In the genomic region with DNA sequence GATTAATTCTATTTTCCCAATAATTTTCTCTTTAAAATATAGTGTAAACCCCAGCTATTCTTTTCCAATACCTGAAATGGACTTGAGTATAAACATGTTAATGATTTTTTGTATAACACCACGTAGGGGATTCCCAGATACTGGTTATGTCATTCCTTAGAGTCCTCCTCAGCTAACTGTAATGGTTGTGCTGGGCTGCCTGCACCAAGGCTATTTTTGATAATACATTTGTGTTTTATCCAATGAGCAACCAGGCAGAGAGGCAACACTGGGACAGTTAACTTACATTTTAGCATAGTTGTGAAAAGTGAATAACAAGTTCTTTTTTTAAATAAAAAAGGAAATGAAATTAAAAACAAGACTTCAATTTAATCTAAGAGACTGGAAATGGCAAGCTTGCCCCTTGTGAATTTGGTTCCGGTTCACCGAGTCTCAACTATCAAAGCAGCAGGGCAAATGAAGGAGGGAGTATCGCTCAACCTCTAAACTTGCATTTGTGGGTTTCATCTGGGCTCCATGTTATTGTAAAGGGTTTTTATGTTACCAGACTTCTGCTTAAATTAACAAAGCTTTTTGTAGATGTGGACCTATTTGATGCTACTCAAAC, we compare ENCODE assay signal across 22 cellular contexts.
"Had no signal": no experiment of that assay in that cellular context is flagged by ENCODE, and none has a peak within 500 bp of the region (broad histone marks: within the 10 kb centered on the region; RNA-seq: fewer than 3 reads in every experiment).

No MANE protein-coding gene starts in this region.

- H3K36me3 ChIP-seq: lower lobe of right lung, sigmoid colon, tibial nerve had no signal

- DNase-seq: activated CD4-positive, alpha-beta memory T cell treated with anti-CD3 and anti-CD28 coated beads, Interleukin-2, amount 10 ng/mL, durations not matched to agents 7 days and 5 days; activated CD4-positive, alpha-beta T cell treated with anti-CD3 and anti-CD28 coated beads for 4 hours; activated CD8-positive, alpha-beta memory T cell treated with anti-CD3 and anti-CD28 coated beads, Interleukin-2, amount 10 ng/mL, durations not matched to agents 7 days and 5 days; activated naive CD4-positive, alpha-beta T cell; activated naive CD8-positive, alpha-beta T cell treated with anti-CD3 and anti-CD28 coated beads for 36 hours; activated T-cell treated with anti-CD3 and anti-CD28 coated beads, Interleukin-2, amount 50 U/mL, for 1 hour; amniotic stem cell; effector CD8-positive, alpha-beta T cell; left cardiac atrium; lower lobe of right lung; nephron progenitor cell; nucleus accumbens; sigmoid colon; stimulated activated naive CD4-positive, alpha-beta T cell treated with Interleukin-2 at 50 U/mL for 16 hours; substantia nigra had no signal

- H3K4me1 Mint-ChIP-seq: mesothelial cell of epicardium, WTC11 had no signal

- H3K27ac ChIP-seq: hepatocyte, lower lobe of right lung, sigmoid colon, tibial nerve had no signal

- H3K9me3 ChIP-seq: lower lobe of right lung, sigmoid colon, tibial nerve had no signal

- H3K4me2 ChIP-seq: hepatocyte had no signal

- ATAC-seq: activated CD8-positive, alpha-beta memory T cell treated with anti-CD3 and anti-CD28 coated beads, Interleukin-2, amount 10 ng/mL, durations not matched to agents 7 days and 5 days; activated T-helper 17 cell treated with anti-CD3 and anti-CD28 coated beads, Interleukin-2, amount 50 U/mL, for 72 hours; left cardiac atrium; lower lobe of right lung; WTC11 had no signal

- H3K4me1 ChIP-seq: lower lobe of right lung, sigmoid colon, tibial nerve had no signal

- H3K4me3 ChIP-seq: hepatocyte, lower lobe of right lung, sigmoid colon, tibial nerve had no signal

- H3K27ac Mint-ChIP-seq: activated CD4-positive, alpha-beta memory T cell treated with anti-CD3 and anti-CD28 coated beads, Interleukin-2, amount 10 ng/mL, durations not matched to agents 7 days and 5 days; activated CD8-positive, alpha-beta memory T cell treated with anti-CD3 and anti-CD28 coated beads, Interleukin-2, amount 10 ng/mL, durations not matched to agents 7 days and 5 days; activated naive CD8-positive, alpha-beta T cell treated with anti-CD3 and anti-CD28 coated beads for 36 hours; activated T-helper 17 cell treated with anti-CD3 and anti-CD28 coated beads, Interleukin-2, amount 50 U/mL, for 72 hours; dendritic cell treated with granulocyte-macrophage colony-stimulating factor and Interleukin-4, amounts not matched to agents 40 ng/mL and 50 ng/mL, for 4 days; mesothelial cell of epicardium; nephron progenitor cell; T-helper 2 cell treated with Interferon-gamma antibody and Interleukin-4, amounts not matched to agents 5 μg/mL and 100 μg/mL, for 36 hours; WTC11 had no signal

- H3K9me3 Mint-ChIP-seq: activated CD4-positive, alpha-beta memory T cell treated with anti-CD3 and anti-CD28 coated beads, Interleukin-2, amount 10 ng/mL, durations not matched to agents 7 days and 5 days; activated naive CD8-positive, alpha-beta T cell treated with anti-CD3 and anti-CD28 coated beads for 36 hours; activated T-helper 17 cell treated with anti-CD3 and anti-CD28 coated beads, Interleukin-2, amount 50 U/mL, for 72 hours; dendritic cell treated with granulocyte-macrophage colony-stimulating factor and Interleukin-4, amounts not matched to agents 40 ng/mL and 50 ng/mL, for 4 days; mesothelial cell of epicardium; nephron progenitor cell; T-helper 2 cell treated with Interferon-gamma antibody and Interleukin-4, amounts not matched to agents 5 μg/mL and 100 μg/mL, for 36 hours; WTC11 had no signal

- H3K27me3 ChIP-seq: hepatocyte, sigmoid colon, tibial nerve had no signal

- H3K27me3 Mint-ChIP-seq: activated naive CD8-positive, alpha-beta T cell treated with anti-CD3 and anti-CD28 coated beads for 36 hours; activated T-helper 17 cell treated with anti-CD3 and anti-CD28 coated beads, Interleukin-2, amount 50 U/mL, for 72 hours had no signal

- H3K4me3 Mint-ChIP-seq: activated CD4-positive, alpha-beta memory T cell treated with anti-CD3 and anti-CD28 coated beads, Interleukin-2, amount 10 ng/mL, durations not matched to agents 7 days and 5 days; activated CD8-positive, alpha-beta memory T cell treated with anti-CD3 and anti-CD28 coated beads, Interleukin-2, amount 10 ng/mL, durations not matched to agents 7 days and 5 days; activated naive CD8-positive, alpha-beta T cell treated with anti-CD3 and anti-CD28 coated beads for 36 hours; activated T-helper 17 cell treated with anti-CD3 and anti-CD28 coated beads, Interleukin-2, amount 50 U/mL, for 72 hours; dendritic cell treated with granulocyte-macrophage colony-stimulating factor and Interleukin-4, amounts not matched to agents 40 ng/mL and 50 ng/mL, for 4 days; mesothelial cell of epicardium; nephron progenitor cell; T-helper 2 cell treated with Interferon-gamma antibody and Interleukin-4, amounts not matched to agents 5 μg/mL and 100 μg/mL, for 36 hours; WTC11 had no signal

- H3K36me3 Mint-ChIP-seq: activated CD8-positive, alpha-beta memory T cell treated with anti-CD3 and anti-CD28 coated beads, Interleukin-2, amount 10 ng/mL, durations not matched to agents 7 days and 5 days; activated naive CD8-positive, alpha-beta T cell treated with anti-CD3 and anti-CD28 coated beads for 36 hours; mesothelial cell of epicardium; WTC11 had no signal
